ENCODE assay signal across 6 cellular contexts in the genomic region with DNA sequence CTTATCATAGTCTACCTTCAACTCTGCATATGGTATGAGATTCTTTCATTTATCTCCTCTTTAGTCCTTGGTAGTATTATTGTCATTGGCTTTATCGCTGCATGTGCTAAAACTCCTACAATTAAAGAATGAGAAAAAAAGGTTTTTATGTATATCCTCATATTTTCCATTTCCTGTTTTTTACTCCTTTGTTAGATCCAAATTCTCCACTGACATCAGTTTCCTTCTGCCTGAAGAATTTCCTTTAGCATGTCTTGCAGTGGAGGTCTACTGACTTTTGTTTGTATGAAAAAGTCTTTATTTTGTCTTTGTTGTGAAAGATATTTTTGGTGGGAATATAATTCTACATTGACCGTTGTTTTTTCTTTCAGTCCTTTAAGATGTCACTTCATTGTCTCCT.
"Had no signal": no experiment of that assay in that cellular context is flagged by ENCODE, and none has a peak within 500 bp of the region (broad histone marks: within the 10 kb centered on the region; RNA-seq: fewer than 3 reads in every experiment).

No MANE protein-coding gene starts in this region.

- H3K27ac ChIP-seq: HL-60 had no signal

- ATAC-seq: HepG2 had no signal

- FAIRE-seq: HepG2, HTR-8/SVneo had no signal

- DNase-seq: IMR-90, KBM-7, KG1 had no signal
